In genomic region chr9:134836406-134836970, GRCh38 we compare ENCODE assay signal across 24 cellular contexts. TPM values are rescaled to one million over a fixed set of nuclear protein-coding genes. Genes with fewer than 3 reads are reported as not detected.
A peak's percentile ranks its signal among the peaks of the same experiment; 100 is the strongest.
DNase-seq lines count a peak whose midpoint lies in the region; ATAC-seq, FAIRE-seq and TF ChIP-seq lines count a peak whose summit lies in the region.
"Had no signal": no experiment of that assay in that cellular context is flagged by ENCODE, and none has a peak within 500 bp of the region (broad histone marks: within the 10 kb centered on the region; RNA-seq: fewer than 3 reads in every experiment).

No MANE protein-coding gene starts in this region.

- no peaks in the 10 kb centered on the region for H3K27me3 ChIP-seq in adipocyte (replicated peaks; ENCODE audit: control insufficient read depth, insufficient read depth, low read length)

- no peak overlapping the region for H3K4me3 Mint-ChIP-seq in activated naive CD4-positive, alpha-beta T cell treated with anti-CD3 and anti-CD28 coated beads, Interleukin-2, amount 10 ng/mL, durations not matched to agents 7 days and 5 days
- H3K4me3 Mint-ChIP-seq: CD4-positive, alpha-beta memory T cell; GM23338 had no signal

- no peak overlapping the region for H3K27ac ChIP-seq in kidney (ENCODE audit: low read depth in 2 of 2, low read length in 2 of 2)
- H3K27ac ChIP-seq: 22Rv1, A549, C4-2B had no signal

- H3K27ac Mint-ChIP-seq in activated naive CD4-positive, alpha-beta T cell treated with anti-CD3 and anti-CD28 coated beads, Interleukin-2, amount 10 ng/mL, durations not matched to agents 7 days and 5 days = no peak overlapping the region
- H3K27ac Mint-ChIP-seq: CD4-positive, alpha-beta memory T cell; GM23338 had no signal

- CTCF ChIA-PET in activated naive CD4-positive, alpha-beta T cell treated with anti-CD3 and anti-CD28 coated beads, Interleukin-2, amount 10 ng/mL, durations not matched to agents 7 days and 5 days (lab: Charles Lee) = no interaction called here

- no peaks in the 10 kb centered on the region for H3K27me3 Mint-ChIP-seq in activated naive CD4-positive, alpha-beta T cell treated with anti-CD3 and anti-CD28 coated beads, Interleukin-2, amount 10 ng/mL, durations not matched to agents 7 days and 5 days
- H3K27me3 Mint-ChIP-seq: CD4-positive, alpha-beta memory T cell had no signal

- peaks cover 98% of the 10 kb centered on the region for H3K36me3 ChIP-seq in adipocyte (ENCODE audit: control insufficient read depth, insufficient read depth, low read length, severe bottlenecking)
- no peaks in the 10 kb centered on the region for H3K36me3 ChIP-seq in kidney (ENCODE audit: control insufficient read depth in 1 of 2, insufficient read depth in 2 of 2, low read length in 2 of 2)

- peak; percentile 4 for DNase-seq in activated naive CD4-positive, alpha-beta T cell treated with anti-CD3 and anti-CD28 coated beads, Interleukin-2, amount 50 U/mL, for 16 hours
- DNase-seq in activated naive CD4-positive, alpha-beta T cell treated with anti-CD3 and anti-CD28 coated beads, Interleukin-2, amount 10 ng/mL, durations not matched to agents 7 days and 5 days = no peak
- DNase-seq in adipocyte (ENCODE audit: low read depth) = no peak
- peak; percentile 41 for DNase-seq in kidney
- DNase-seq in posterior vena cava (ENCODE audit: low spot score) = peak; percentile 81
- no peak for DNase-seq in germinal center (ENCODE audit: low spot score)
- DNase-seq in COLO829 (ENCODE audit: low spot score) = no peak
- DNase-seq: AML-193; Calu3; CD4-positive, alpha-beta memory T cell; DMS53; DND-41; EL; H7 had no signal

- FAIRE-seq in kidney (lab: Jason Lieb, UNC) = no peak
- FAIRE-seq: A549, GM12878 had no signal

- no peaks in the 10 kb centered on the region for H3K9me3 ChIP-seq in adipocyte (ENCODE audit: control insufficient read depth, low read length)
- no peaks in the 10 kb centered on the region for H3K9me3 ChIP-seq in kidney (ENCODE audit: control insufficient read depth in 1 of 2, low read length in 2 of 2)
- H3K9me3 ChIP-seq: A549 had no signal

- no peaks in the 10 kb centered on the region for H3K9me3 Mint-ChIP-seq in activated naive CD4-positive, alpha-beta T cell treated with anti-CD3 and anti-CD28 coated beads, Interleukin-2, amount 10 ng/mL, durations not matched to agents 7 days and 5 days
- H3K9me3 Mint-ChIP-seq: CD4-positive, alpha-beta memory T cell; GM23338 had no signal

- no peak for TF ChIP-seq CTCF in kidney (IDR thresholded peaks at IDR 0.05; ENCODE audit: borderline replicate concordance, extremely low read depth, insufficient read depth)

- H3K9ac ChIP-seq in adipocyte (ENCODE audit: low read length) (peak overlapping the region; percentile 2), kidney (ENCODE audit: low read length in 2 of 2) (no peak overlapping the region)

- no peaks in the 10 kb centered on the region for H3K4me1 ChIP-seq in adipocyte (ENCODE audit: control insufficient read depth, insufficient read depth, low read length)
- no peaks in the 10 kb centered on the region for H3K4me1 ChIP-seq in kidney (ENCODE audit: control insufficient read depth in 1 of 2, insufficient read depth in 1 of 2, low read depth in 1 of 2, low read length in 2 of 2)
- H3K4me1 ChIP-seq: A549 had no signal

- H3K4me1 Mint-ChIP-seq in activated naive CD4-positive, alpha-beta T cell treated with anti-CD3 and anti-CD28 coated beads, Interleukin-2, amount 10 ng/mL, durations not matched to agents 7 days and 5 days = no peaks in the 10 kb centered on the region
- H3K4me1 Mint-ChIP-seq: CD4-positive, alpha-beta memory T cell; GM23338 had no signal

- no peak for ATAC-seq in HG03097 (IDR thresholded peaks at IDR 0.05; ENCODE audit: low FRiP score, unreplicated experiment)
- ATAC-seq: A549, GM12878, GM23338, HCT116 had no signal

- intact Hi-C loops in kidney (cut with DNase I) = no loop called here
- intact Hi-C loops in posterior vena cava (cut with DNase I) = no loop called here

- H3K36me3 Mint-ChIP-seq in activated naive CD4-positive, alpha-beta T cell treated with anti-CD3 and anti-CD28 coated beads, Interleukin-2, amount 10 ng/mL, durations not matched to agents 7 days and 5 days = no peaks in the 10 kb centered on the region
- H3K36me3 Mint-ChIP-seq: CD4-positive, alpha-beta memory T cell had no signal

- no peak overlapping the region for H3K4me3 ChIP-seq in adipocyte (ENCODE audit: low read length)
- no peak overlapping the region for H3K4me3 ChIP-seq in kidney (ENCODE audit: low read length in 2 of 2)
- H3K4me3 ChIP-seq: A549, GM12878, GM23338 had no signal

RNA-seq across cellular contexts. Expression of gene FCN2, which starts 44.1 kb away (rescaled TPM):
- total RNA-seq in kidney (3.6 TPM), posterior vena cava (not detected)
- polyA plus RNA-seq in kidney (ENCODE audit: insufficient read depth, low read depth, low replicate concordance) = 2.8 TPM
- total RNA-seq: Calu3; CD4-positive, alpha-beta memory T cell; G401; GM12878; GM23338; H7; HT-29 had no signal
- polyA plus RNA-seq: A549; BJ; CD4-positive, alpha-beta memory T cell; GM12878; GM23338 had no signal

Comparison
In these comparisons a context has a peak if more than half of its experiments do, and no peak if none do; other contexts are left out.
1. DNase-seq: peak in activated naive CD4-positive, alpha-beta T cell treated with anti-CD3 and anti-CD28 coated beads, Interleukin-2, amount 50 U/mL, for 16 hours (single experiment), kidney (single experiment) and posterior vena cava (single experiment); none in activated naive CD4-positive, alpha-beta T cell treated with anti-CD3 and anti-CD28 coated beads, Interleukin-2, amount 10 ng/mL, durations not matched to agents 7 days and 5 days (single experiment), adipocyte (single experiment), germinal center (single experiment) and COLO829 (single experiment).